ENCODE assay signal across 20 cellular contexts in genomic region chr2:217980591-217980990, GRCh38. TPM values are rescaled to one million over a fixed set of nuclear protein-coding genes. Genes with fewer than 3 reads are reported as not detected.
DNase-seq lines count a peak whose midpoint lies in the region; ATAC-seq, FAIRE-seq and TF ChIP-seq lines count a peak whose summit lies in the region.
"Had no signal": no experiment of that assay in that cellular context is flagged by ENCODE, and none has a peak within 500 bp of the region (broad histone marks: within the 10 kb centered on the region; RNA-seq: fewer than 3 reads in every experiment).

No MANE protein-coding gene starts in this region.

- no peak overlapping the region for H3K4me3 ChIP-seq in lung
- no peak overlapping the region for H3K4me3 ChIP-seq in skeletal muscle tissue (ENCODE audit: low read length in 3 of 3)
- H3K4me3 ChIP-seq in effector memory CD4-positive, alpha-beta T cell (ENCODE audit: insufficient read depth, low read depth, low read length, poor library complexity, severe bottlenecking), result no peak overlapping the region
- H3K4me3 ChIP-seq: BLaER1, cardiac muscle cell, GM23338 had no signal

- no peaks in the 10 kb centered on the region for H3K4me1 Mint-ChIP-seq in natural killer cell treated with Interleukin-12 subunit alpha and Interleukin-12 subunit beta and Interleukin-15 and Interleukin-18, amount 100 ng/mL, for 72 hours (ENCODE audit: low read depth in 2 of 2)
- no peaks in the 10 kb centered on the region for H3K4me1 Mint-ChIP-seq in natural killer cell
- H3K4me1 Mint-ChIP-seq: activated CD4-positive, alpha-beta T cell treated with anti-CD3 and anti-CD28 coated beads for 36 hours; activated CD8-positive, alpha-beta memory T cell treated with anti-CD3 and anti-CD28 coated beads, Interleukin-2, amount 10 ng/mL, durations not matched to agents 7 days and 5 days had no signal

- no peak for FAIRE-seq in D721Med (lab: Jason Lieb, UNC)

- H3K9me3 ChIP-seq in lung (ENCODE audit: control insufficient read depth in 2 of 2, insufficient read depth in 1 of 2, low read length in 1 of 2) (no peaks in the 10 kb centered on the region), skeletal muscle tissue (ENCODE audit: control insufficient read depth in 3 of 3, low read length in 3 of 3) (no peaks in the 10 kb centered on the region)
- H3K9me3 ChIP-seq in effector memory CD4-positive, alpha-beta T cell (ENCODE audit: control insufficient read depth, low read length), result no peaks in the 10 kb centered on the region

- TF ChIP-seq CTCF in natural killer cell (IDR thresholded peaks at IDR 0.05) (no peak), lung (IDR thresholded peaks at IDR 0.05; ENCODE audit: control extremely low read depth, extremely low read depth) (no peak), D721Med (IDR thresholded peaks at IDR 0.05; ENCODE audit: insufficient read depth, missing control alignments) (no peak)

- no peak overlapping the region for H3K4me3 Mint-ChIP-seq in natural killer cell treated with Interleukin-12 subunit alpha and Interleukin-12 subunit beta and Interleukin-15 and Interleukin-18, amount 100 ng/mL, for 72 hours
- no peak overlapping the region for H3K4me3 Mint-ChIP-seq in natural killer cell
- H3K4me3 Mint-ChIP-seq: activated CD4-positive, alpha-beta T cell treated with anti-CD3 and anti-CD28 coated beads for 36 hours; activated CD8-positive, alpha-beta memory T cell treated with anti-CD3 and anti-CD28 coated beads, Interleukin-2, amount 10 ng/mL, durations not matched to agents 7 days and 5 days; GM23338; neural crest cell had no signal

- 74 to 89% methylated on average over 6 of the region's 6 CpGs for WGBS in lung, 2 donors

- H3K9me3 Mint-ChIP-seq in natural killer cell treated with Interleukin-12 subunit alpha and Interleukin-12 subunit beta and Interleukin-15 and Interleukin-18, amount 100 ng/mL, for 72 hours, result no peaks in the 10 kb centered on the region
- no peaks in the 10 kb centered on the region for H3K9me3 Mint-ChIP-seq in natural killer cell
- H3K9me3 Mint-ChIP-seq: neural crest cell had no signal

- peak overlapping the region; percentile 10 to 75 for H3K27ac ChIP-seq in lung (ENCODE audit: low read depth in 1 of 2, low read length in 1 of 2)
- H3K27ac ChIP-seq in skeletal muscle tissue (ENCODE audit: low read depth, low read length), result peak overlapping the region; percentile 39
- no peak overlapping the region for H3K27ac ChIP-seq in effector memory CD4-positive, alpha-beta T cell (ENCODE audit: insufficient read depth, low read length, poor library complexity, severe bottlenecking)
- H3K27ac ChIP-seq: cardiac muscle cell had no signal

- H3K9ac ChIP-seq in skeletal muscle tissue (ENCODE audit: low read depth in 1 of 3, low read length in 3 of 3), result no peak overlapping the region
- H3K9ac ChIP-seq: BLaER1 had no signal

- peaks cover 0 to 5% of the 10 kb centered on the region in 2 donors for H3K27me3 Mint-ChIP-seq in natural killer cell treated with Interleukin-12 subunit alpha and Interleukin-12 subunit beta and Interleukin-15 and Interleukin-18, amount 100 ng/mL, for 72 hours
- H3K27me3 Mint-ChIP-seq in natural killer cell (ENCODE audit: low read depth in 2 of 2), result no peaks in the 10 kb centered on the region
- H3K27me3 Mint-ChIP-seq: activated CD4-positive, alpha-beta T cell treated with anti-CD3 and anti-CD28 coated beads for 36 hours; activated CD8-positive, alpha-beta memory T cell treated with anti-CD3 and anti-CD28 coated beads, Interleukin-2, amount 10 ng/mL, durations not matched to agents 7 days and 5 days had no signal

- H3K4me1 ChIP-seq in lung (ENCODE audit: control insufficient read depth in 2 of 2, insufficient read depth in 2 of 2, low read length in 2 of 2) (peaks cover 21 to 32% of the 10 kb centered on the region in 2 donors), skeletal muscle tissue (ENCODE audit: control insufficient read depth in 3 of 3, insufficient read depth in 3 of 3, low read length in 3 of 3) (peaks cover 23 to 37% (median 31%) of the 10 kb centered on the region in 3 donors)
- no peaks in the 10 kb centered on the region for H3K4me1 ChIP-seq in effector memory CD4-positive, alpha-beta T cell (ENCODE audit: control insufficient read depth, insufficient read depth, low read length, poor library complexity, severe bottlenecking)

- no peak for ATAC-seq in natural killer cell treated with Interleukin-12 subunit alpha and Interleukin-12 subunit beta and Interleukin-15 and Interleukin-18, amount 100 ng/mL, for 72 hours
- no peak for ATAC-seq in natural killer cell
- ATAC-seq in lung (ENCODE audit: insufficient read depth, low FRiP score), result no peak
- ATAC-seq in esophagus mucosa, result no peak
- ATAC-seq: activated CD4-positive, alpha-beta T cell treated with anti-CD3 and anti-CD28 coated beads for 36 hours; activated CD8-positive, alpha-beta memory T cell treated with anti-CD3 and anti-CD28 coated beads, Interleukin-2, amount 10 ng/mL, durations not matched to agents 7 days and 5 days; GM23338 had no signal

- intact Hi-C loops in natural killer cell (cut with micrococcal nuclease), result no loop called here

- no peaks in the 10 kb centered on the region for H3K36me3 ChIP-seq in lung (ENCODE audit: control insufficient read depth in 2 of 2, insufficient read depth in 2 of 2, low read length in 2 of 2)
- peaks cover 0 to 16% (median 0%) of the 10 kb centered on the region in 3 donors for H3K36me3 ChIP-seq in skeletal muscle tissue (ENCODE audit: control insufficient read depth in 3 of 3, insufficient read depth in 3 of 3, low read length in 3 of 3)
- H3K36me3 ChIP-seq in effector memory CD4-positive, alpha-beta T cell (ENCODE audit: control insufficient read depth, insufficient read depth, low read length), result no peaks in the 10 kb centered on the region
- H3K36me3 ChIP-seq: cardiac muscle cell had no signal

- H3K27me3 ChIP-seq in lung (ENCODE audit: control insufficient read depth, insufficient read depth), result no peaks in the 10 kb centered on the region
- no peaks in the 10 kb centered on the region for H3K27me3 ChIP-seq in skeletal muscle tissue (ENCODE audit: control insufficient read depth in 3 of 3, insufficient read depth in 3 of 3, low read length in 3 of 3)
- no peaks in the 10 kb centered on the region for H3K27me3 ChIP-seq in effector memory CD4-positive, alpha-beta T cell (replicated peaks; ENCODE audit: control insufficient read depth, insufficient read depth, low read length, poor library complexity, severe bottlenecking)
- H3K27me3 ChIP-seq: BLaER1 had no signal

- peak; percentile 32 for DNase-seq in natural killer cell treated with Interleukin-12 subunit alpha and Interleukin-12 subunit beta and Interleukin-15 and Interleukin-18, amount 100 ng/mL, for 72 hours (ENCODE audit: low spot score)
- DNase-seq in natural killer cell (no peak), lung (ENCODE audit: low spot score) (no peak), mucosa of gallbladder (ENCODE audit: low spot score) (no peak), D721Med (ENCODE audit: insufficient read length, low spot score) (no peak)
- DNase-seq in effector memory CD4-positive, alpha-beta T cell, result no peak
- DNase-seq: activated CD4-positive, alpha-beta T cell treated with anti-CD3 and anti-CD28 coated beads for 36 hours; activated CD8-positive, alpha-beta memory T cell treated with anti-CD3 and anti-CD28 coated beads, Interleukin-2, amount 10 ng/mL, durations not matched to agents 7 days and 5 days; activated effector memory CD4-positive, alpha-beta T cell treated with Interleukin-2 at 50 U/mL for 16 hours; mesendoderm; NCI-H1930; stimulated activated naive CD4-positive, alpha-beta T cell; SW 1271 had no signal

- H3K27ac Mint-ChIP-seq in natural killer cell treated with Interleukin-12 subunit alpha and Interleukin-12 subunit beta and Interleukin-15 and Interleukin-18, amount 100 ng/mL, for 72 hours, result no peak overlapping the region
- H3K27ac Mint-ChIP-seq in natural killer cell, result no peak overlapping the region
- H3K27ac Mint-ChIP-seq: activated CD4-positive, alpha-beta T cell treated with anti-CD3 and anti-CD28 coated beads for 36 hours; activated CD8-positive, alpha-beta memory T cell treated with anti-CD3 and anti-CD28 coated beads, Interleukin-2, amount 10 ng/mL, durations not matched to agents 7 days and 5 days; GM23338 had no signal

- H3K36me3 Mint-ChIP-seq in natural killer cell treated with Interleukin-12 subunit alpha and Interleukin-12 subunit beta and Interleukin-15 and Interleukin-18, amount 100 ng/mL, for 72 hours, result no peaks in the 10 kb centered on the region
- H3K36me3 Mint-ChIP-seq in natural killer cell, result no peaks in the 10 kb centered on the region
- H3K36me3 Mint-ChIP-seq: activated CD8-positive, alpha-beta memory T cell treated with anti-CD3 and anti-CD28 coated beads, Interleukin-2, amount 10 ng/mL, durations not matched to agents 7 days and 5 days had no signal

RNA-seq across cellular contexts. Expression of gene TNS1, which starts 22.2 kb away (rescaled TPM):
- 1 to 10 TPM in 1 of 2 donors, under 1 TPM in 1; 0.29 to 2.1 TPM for total RNA-seq in natural killer cell treated with Interleukin-12 subunit alpha and Interleukin-12 subunit beta and Interleukin-15 and Interleukin-18, amount 100 ng/mL, for 72 hours
- total RNA-seq in natural killer cell, result 1 to 10 TPM; 1.1 to 3.0 (median 2.1) TPM
- 100 to 1,000 TPM; 308 to 377 TPM for total RNA-seq in lung
- polyA plus RNA-seq in lung, result 100 to 1,000 TPM in 1 of 2 donors, 10 to 100 TPM in 1; 67.0 to 108 TPM
- 73.1 TPM for total RNA-seq in skeletal muscle tissue
- 27.7 TPM for total RNA-seq in esophagus mucosa
- 469 TPM for total RNA-seq in mucosa of gallbladder
- total RNA-seq: G401 had no signal
